8 cellular contexts compared by ENCODE assay signal in the genomic region with DNA sequence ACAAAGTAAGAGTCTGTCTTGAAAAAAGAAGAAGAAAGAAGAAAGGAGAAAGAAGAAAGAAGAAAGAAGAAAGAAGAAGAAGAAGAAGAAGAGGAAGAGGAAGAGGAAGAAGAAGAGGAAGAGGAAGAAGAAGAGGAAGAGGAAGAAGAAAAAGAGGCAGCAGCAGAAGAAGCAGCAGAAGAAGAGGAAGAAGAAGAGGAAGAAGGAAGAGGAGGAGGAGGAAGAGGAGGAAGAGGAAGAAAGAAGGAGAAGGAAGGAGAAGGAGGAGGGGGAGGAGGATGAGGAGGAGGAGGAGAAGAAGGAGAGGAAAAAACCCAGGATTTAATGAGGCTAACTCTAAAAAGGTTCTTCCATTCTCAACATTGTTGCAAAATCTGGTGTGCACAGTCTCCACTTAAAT.
"Had no signal": no experiment of that assay in that cellular context is flagged by ENCODE, and none has a peak within 500 bp of the region (broad histone marks: within the 10 kb centered on the region; RNA-seq: fewer than 3 reads in every experiment).

No MANE protein-coding gene starts in this region.

- FAIRE-seq: G401.6, GM12878, GM12891, GM12892, GM18507, GM19239 had no signal

- DNase-seq: GDM1, GF-D8 had no signal

- H3K4me3 ChIP-seq: GM12878 had no signal

- ATAC-seq: GM12878 had no signal
